8 cellular contexts compared by ENCODE assay signal in the genomic region with DNA sequence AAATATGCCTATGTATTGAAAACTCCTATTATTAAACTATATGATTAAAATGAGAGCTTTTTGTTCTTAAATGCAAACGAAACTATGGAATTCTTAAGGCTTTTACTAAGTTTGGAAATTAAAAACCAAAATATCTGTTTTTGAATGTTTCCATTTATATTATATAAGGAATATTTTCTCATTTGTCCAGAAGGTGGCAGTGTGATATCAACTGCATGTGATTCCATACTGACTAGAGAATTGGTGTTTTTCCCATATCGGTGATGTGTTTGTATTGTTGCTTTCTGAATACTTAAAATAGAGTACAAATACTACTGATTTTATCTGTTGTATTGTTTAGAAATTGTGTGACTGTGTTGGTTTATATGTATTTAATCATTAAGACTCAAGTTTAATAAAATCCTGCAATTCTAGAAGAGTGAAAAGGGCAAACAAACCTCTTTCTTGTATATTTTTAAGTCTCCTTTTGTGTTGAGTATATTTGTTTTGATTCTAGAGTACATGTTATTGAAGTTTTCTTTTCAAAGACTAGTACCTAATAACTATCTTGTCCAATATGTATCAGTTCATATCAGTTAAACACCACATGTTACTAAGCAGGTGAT.
DNase-seq lines count a peak whose midpoint lies in the region; ATAC-seq, FAIRE-seq and TF ChIP-seq lines count a peak whose summit lies in the region.

No MANE protein-coding gene starts in this region.

- H3K4me3 Mint-ChIP-seq in activated T-cell treated with anti-CD3 and anti-CD28 coated beads, Interleukin-2, amount 50 U/mL, for 4 hours = no peak overlapping the region

- H3K36me3 ChIP-seq in GM23248 (ENCODE audit: low read depth) (no peaks in the 10 kb centered on the region), kidney (ENCODE audit: control insufficient read depth in 1 of 2, insufficient read depth in 2 of 2, low read length in 2 of 2) (no peaks in the 10 kb centered on the region), upper lobe of right lung (no peaks in the 10 kb centered on the region)

- no peaks in the 10 kb centered on the region for H3K4me1 Mint-ChIP-seq in activated T-cell treated with anti-CD3 and anti-CD28 coated beads, Interleukin-2, amount 50 U/mL, for 4 hours (ENCODE audit: low read depth)

- no peaks in the 10 kb centered on the region for H3K27me3 ChIP-seq in GM23248 (replicated peaks; ENCODE audit: insufficient read depth)
- H3K27me3 ChIP-seq in upper lobe of right lung = no peaks in the 10 kb centered on the region

- H4K20me1 ChIP-seq in GM23248 (ENCODE audit: insufficient read depth) = no peaks in the 10 kb centered on the region

- H3K79me2 ChIP-seq in GM23248 (ENCODE audit: insufficient read depth) = no peaks in the 10 kb centered on the region

- ATAC-seq in upper lobe of right lung = peak; percentile 43
- ATAC-seq in activated T-cell treated with anti-CD3 and anti-CD28 coated beads, Interleukin-2, amount 50 U/mL, for 4 hours = no peak

- in situ Hi-C loops in GM23248 (cut with MboI) = no loop called here

- H2AFZ ChIP-seq in GM23248 = peak overlapping the region; percentile 78

- H3K9ac ChIP-seq in GM23248 (peak overlapping the region; percentile 45), kidney (ENCODE audit: low read length in 2 of 2) (no peak overlapping the region)

- intact Hi-C loops in kidney (cut with DNase I) = no loop called here
- intact Hi-C loops in upper lobe of right lung (cut with DNase I) = no loop called here

- no peaks in the 10 kb centered on the region for H3K9me3 Mint-ChIP-seq in activated T-cell treated with anti-CD3 and anti-CD28 coated beads, Interleukin-2, amount 50 U/mL, for 4 hours

- 0 to 4% methylated on average over 2 of the region's 2 CpGs for WGBS in GM23248 (ENCODE audit: low coverage in 1 of 2, low lambda C conversion rate in 2 of 2, missing lambda C conversion rate in 2 of 2), 2 experiments

- H3F3A ChIP-seq in GM23248 (ENCODE audit: insufficient read depth) = no peaks in the 10 kb centered on the region

- H3K27ac ChIP-seq in GM23248 = no peak overlapping the region
- H3K27ac ChIP-seq in kidney (ENCODE audit: low read depth in 2 of 2, low read length in 2 of 2) = no peak overlapping the region
- no peak overlapping the region for H3K27ac ChIP-seq in upper lobe of right lung

- H3K4me1 ChIP-seq in GM23248 (ENCODE audit: insufficient read depth) = peaks cover 14% of the 10 kb centered on the region
- H3K4me1 ChIP-seq in kidney (ENCODE audit: control insufficient read depth in 1 of 2, insufficient read depth in 1 of 2, low read depth in 1 of 2, low read length in 2 of 2) = no peaks in the 10 kb centered on the region
- H3K4me1 ChIP-seq in upper lobe of right lung = no peaks in the 10 kb centered on the region

- FAIRE-seq in kidney (lab: Jason Lieb, UNC) = peak; percentile 98

- DNase-seq in GM04503 (ENCODE audit: low read depth) (peak; percentile 10), GM23248 (peak; percentile 75), NCI-H146 (lab: John Stamatoyannopoulos, UW) (peak; percentile 64), amniotic stem cell (lab: John Stamatoyannopoulos, UW) (peak; percentile 62), kidney (no peak), upper lobe of right lung (no peak)
- no peak for DNase-seq in activated naive CD4-positive, alpha-beta T cell (lab: John Stamatoyannopoulos, UW)
- no peak for DNase-seq in activated T-cell treated with anti-CD3 and anti-CD28 coated beads, Interleukin-2, amount 50 U/mL, for 4 hours

- peak; percentile 61 for TF ChIP-seq CTCF in kidney (IDR thresholded peaks at IDR 0.05; ENCODE audit: borderline replicate concordance, extremely low read depth, insufficient read depth)
- TF ChIP-seq CTCF in upper lobe of right lung (IDR thresholded peaks at IDR 0.05) = peak; percentile 68

- no peaks in the 10 kb centered on the region for H3K9me2 ChIP-seq in GM23248 (ENCODE audit: insufficient read depth)

- H3K36me3 Mint-ChIP-seq in activated T-cell treated with anti-CD3 and anti-CD28 coated beads, Interleukin-2, amount 50 U/mL, for 4 hours (ENCODE audit: insufficient read depth) = no peaks in the 10 kb centered on the region

- no peak overlapping the region for H3K4me3 ChIP-seq in GM23248
- no peak overlapping the region for H3K4me3 ChIP-seq in kidney (ENCODE audit: low read length in 2 of 2)
- no peak overlapping the region for H3K4me3 ChIP-seq in upper lobe of right lung

- H3K27me3 Mint-ChIP-seq in activated T-cell treated with anti-CD3 and anti-CD28 coated beads, Interleukin-2, amount 50 U/mL, for 4 hours (ENCODE audit: low read depth) = peaks cover 2% of the 10 kb centered on the region

- H3K9me3 ChIP-seq in GM23248 (ENCODE audit: low read depth) = no peaks in the 10 kb centered on the region
- no peaks in the 10 kb centered on the region for H3K9me3 ChIP-seq in kidney (ENCODE audit: control insufficient read depth in 1 of 2, low read length in 2 of 2)
- no peaks in the 10 kb centered on the region for H3K9me3 ChIP-seq in upper lobe of right lung

- no peak overlapping the region for H3K4me2 ChIP-seq in GM23248 (ENCODE audit: unreplicated experiment)

Comparison
In these comparisons a context has a peak if more than half of its experiments do, and no peak if none do; other contexts are left out.
1. DNase-seq: peak in GM04503 (single experiment), GM23248 (single experiment), NCI-H146 (single experiment) and amniotic stem cell (single experiment); none in kidney (single experiment), upper lobe of right lung (single experiment), activated naive CD4-positive, alpha-beta T cell (0 of 4) and activated T-cell treated with anti-CD3 and anti-CD28 coated beads, Interleukin-2, amount 50 U/mL, for 4 hours (single experiment).